ENCODE assay signal across 15 cellular contexts in genomic region chr1:77776007-77776725, GRCh38.
"Had no signal": no experiment of that assay in that cellular context is flagged by ENCODE, and none has a peak within 500 bp of the region (broad histone marks: within the 10 kb centered on the region; RNA-seq: fewer than 3 reads in every experiment).

No MANE protein-coding gene starts in this region.

- H3K27ac ChIP-seq: left ventricle myocardium inferior, neural progenitor cell, stomach, vagina had no signal

- H3K27me3 Mint-ChIP-seq: activated naive CD8-positive, alpha-beta T cell had no signal

- H3K9me3 ChIP-seq: left ventricle myocardium inferior, pancreas, stomach, vagina had no signal

- H3K36me3 Mint-ChIP-seq: activated naive CD8-positive, alpha-beta T cell; neural progenitor cell had no signal

- H3K9ac ChIP-seq: neural progenitor cell had no signal

- H3K9me3 Mint-ChIP-seq: neural progenitor cell had no signal

- H3K4me3 Mint-ChIP-seq: activated naive CD8-positive, alpha-beta T cell; neural progenitor cell had no signal

- H3K4me2 ChIP-seq: neural progenitor cell had no signal

- H3K27ac Mint-ChIP-seq: activated naive CD8-positive, alpha-beta T cell; neural progenitor cell had no signal

- H3K27me3 ChIP-seq: neural progenitor cell, pancreas, stomach, vagina had no signal

- DNase-seq: activated CD4-positive, alpha-beta T cell treated with anti-CD3 and anti-CD28 coated beads, Interleukin-2, amount 50 U/mL, for 4 hours; activated CD4-positive, CD25-positive, alpha-beta regulatory T cell treated with anti-CD3 and anti-CD28 coated beads, Interleukin-2, amount 50 U/mL, for 72 hours; activated effector memory CD4-positive, alpha-beta T cell treated with Interleukin-2 at 50 U/mL for 16 hours; activated T-cell treated with anti-CD3 and anti-CD28 coated beads, Interleukin-2, amount 50 U/mL, for 1 hour; amygdala; foreskin melanocyte; head of caudate nucleus; left ventricle myocardium inferior; mesendoderm; stomach had no signal

- ATAC-seq: pancreas had no signal

- H3K4me3 ChIP-seq: left ventricle myocardium inferior, neural progenitor cell, pancreas, stomach, vagina had no signal

- H3K36me3 ChIP-seq: left ventricle myocardium inferior, neural progenitor cell, pancreas, stomach, vagina had no signal

- FAIRE-seq: bronchial epithelial cell, pancreas had no signal
